ENCODE assay signal across 7 cellular contexts in the genomic region with DNA sequence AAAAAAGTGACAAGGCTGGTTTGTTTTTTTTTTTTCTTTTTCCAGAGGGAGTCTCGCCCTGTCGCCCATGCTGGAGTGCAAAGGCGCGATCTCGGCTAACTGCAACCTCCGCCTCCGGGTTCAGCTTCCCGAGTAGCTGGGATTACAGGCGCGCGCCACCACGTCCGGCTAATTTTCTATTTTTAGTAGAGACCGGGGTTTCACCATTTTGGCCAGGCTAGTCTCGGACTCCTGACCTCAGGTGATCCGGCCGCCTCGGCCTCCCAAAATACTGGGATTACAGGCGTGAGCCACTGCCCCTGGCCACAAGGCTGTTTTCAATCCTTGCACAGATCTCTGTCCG. TPM values are rescaled to one million over a fixed set of nuclear protein-coding genes. Genes with fewer than 3 reads are reported as not detected.
A peak's percentile ranks its signal among the peaks of the same experiment; 100 is the strongest.
DNase-seq lines count a peak whose midpoint lies in the region; ATAC-seq and TF ChIP-seq lines count a peak whose summit lies in the region.

No MANE protein-coding gene starts in this region.

- peaks cover 7% of the 10 kb centered on the region for H3K36me3 Mint-ChIP-seq in activated CD4-positive, alpha-beta memory T cell treated with anti-CD3 and anti-CD28 coated beads for 36 hours
- peaks cover 36% of the 10 kb centered on the region for H3K36me3 Mint-ChIP-seq in stimulated activated effector memory CD8-positive, alpha-beta T cell treated with anti-CD3 and anti-CD28 coated beads, Interleukin-12 subunit alpha, Interleukin-12 subunit beta, amount 100 ng/mL, for 72 hours

- no peaks in the 10 kb centered on the region for H3K9me3 Mint-ChIP-seq in activated CD4-positive, alpha-beta memory T cell treated with anti-CD3 and anti-CD28 coated beads for 36 hours
- H3K9me3 Mint-ChIP-seq in stimulated activated effector memory CD8-positive, alpha-beta T cell treated with anti-CD3 and anti-CD28 coated beads, Interleukin-12 subunit alpha, Interleukin-12 subunit beta, amount 100 ng/mL, for 72 hours: no peaks in the 10 kb centered on the region

- no peak for TF ChIP-seq CTCF in HEK293 (tag by site-specific recombination; IDR thresholded peaks at IDR 0.05)

- H3K4me1 ChIP-seq in HEK293 (ENCODE audit: control insufficient read depth, insufficient read depth, low read length) (peaks cover 7% of the 10 kb centered on the region), iPS-15b (ENCODE audit: control insufficient read depth, insufficient read depth, low read length) (no peaks in the 10 kb centered on the region)

- H3K9me3 ChIP-seq in HEK293 (ENCODE audit: control insufficient read depth, insufficient read depth, low read depth, low read length) (no peaks in the 10 kb centered on the region), iPS-15b (ENCODE audit: control insufficient read depth, insufficient read depth, low read length) (no peaks in the 10 kb centered on the region)

- intact Hi-C loops in activated CD4-positive, alpha-beta memory T cell treated with anti-CD3 and anti-CD28 coated beads for 36 hours (cut with micrococcal nuclease): loop anchor here (1.0 to 5.0 kb wide), 3 partner anchors 10 to 546 kb away; a partner anchor contains a TSS

- peak overlapping the region; percentile 94 for H3K4me3 Mint-ChIP-seq in activated CD4-positive, alpha-beta memory T cell treated with anti-CD3 and anti-CD28 coated beads for 36 hours
- H3K4me3 Mint-ChIP-seq in stimulated activated effector memory CD8-positive, alpha-beta T cell treated with anti-CD3 and anti-CD28 coated beads, Interleukin-12 subunit alpha, Interleukin-12 subunit beta, amount 100 ng/mL, for 72 hours: peak overlapping the region; percentile 91

- peak overlapping the region; percentile 95 for H3K9ac ChIP-seq in iPS-15b (ENCODE audit: low read depth, low read length)

- peaks cover 29% of the 10 kb centered on the region for H3K4me1 Mint-ChIP-seq in activated CD4-positive, alpha-beta memory T cell treated with anti-CD3 and anti-CD28 coated beads for 36 hours (ENCODE audit: low read depth)
- no peaks in the 10 kb centered on the region for H3K4me1 Mint-ChIP-seq in stimulated activated effector memory CD8-positive, alpha-beta T cell treated with anti-CD3 and anti-CD28 coated beads, Interleukin-12 subunit alpha, Interleukin-12 subunit beta, amount 100 ng/mL, for 72 hours

- no peaks in the 10 kb centered on the region for H3K27me3 ChIP-seq in iPS-15b (ENCODE audit: control insufficient read depth, insufficient read depth, low read length)

- no peaks in the 10 kb centered on the region for H3K27me3 Mint-ChIP-seq in activated CD4-positive, alpha-beta memory T cell treated with anti-CD3 and anti-CD28 coated beads for 36 hours

- CTCF ChIA-PET in HEK293 (lab: Yijun Ruan, JAX): no interaction called here
- CTCF ChIA-PET in activated CD4-positive, alpha-beta memory T cell treated with anti-CD3 and anti-CD28 coated beads for 36 hours (lab: Charles Lee): no interaction called here

- H3K4me3 ChIP-seq in HEK293 (ENCODE audit: low read depth, low read length): peak overlapping the region; percentile 80
- peak overlapping the region; percentile 100 for H3K4me3 ChIP-seq in iPS-15b (ENCODE audit: low read depth, low read length)

- H3K27ac Mint-ChIP-seq in activated CD4-positive, alpha-beta memory T cell treated with anti-CD3 and anti-CD28 coated beads for 36 hours: peak overlapping the region; percentile 79
- peak overlapping the region; percentile 95 for H3K27ac Mint-ChIP-seq in stimulated activated effector memory CD8-positive, alpha-beta T cell treated with anti-CD3 and anti-CD28 coated beads, Interleukin-12 subunit alpha, Interleukin-12 subunit beta, amount 100 ng/mL, for 72 hours

- POLR2A ChIA-PET in HEK293 (lab: Yijun Ruan, JAX): interaction anchor here (1.0 kb wide), 1 partner anchor 11 kb away, joined by 8 read pairs; no protein-coding TSS in a partner anchor
- POLR2A ChIA-PET in activated CD4-positive, alpha-beta memory T cell treated with anti-CD3 and anti-CD28 coated beads for 36 hours (lab: Charles Lee): interaction anchor here (0.6 kb wide), 1 partner anchor 127 kb away, joined by 3 read pairs; no protein-coding TSS in a partner anchor

- H3K36me3 ChIP-seq in HEK293 (ENCODE audit: control insufficient read depth in 2 of 2, insufficient read depth in 1 of 2, low read length in 2 of 2): peaks cover 15 to 17% of the 10 kb centered on the region in 2 experiments; a peak in 2 of 3 replicates
- no peaks in the 10 kb centered on the region for H3K36me3 ChIP-seq in iPS-15b (ENCODE audit: control insufficient read depth, insufficient read depth, low read length)

- no peak for ATAC-seq in stimulated activated effector memory CD8-positive, alpha-beta T cell treated with anti-CD3 and anti-CD28 coated beads, Interleukin-12 subunit alpha, Interleukin-12 subunit beta, amount 100 ng/mL, for 72 hours

- no peak for DNase-seq in activated CD4-positive, alpha-beta memory T cell treated with anti-CD3 and anti-CD28 coated beads for 36 hours
- no peak for DNase-seq in stimulated activated effector memory CD8-positive, alpha-beta T cell treated with anti-CD3 and anti-CD28 coated beads, Interleukin-12 subunit alpha, Interleukin-12 subunit beta, amount 100 ng/mL, for 72 hours (ENCODE audit: low spot score in 2 of 2)
- DNase-seq in NCI-H446 treated with DMSO at 0.1 percent for 48 hours (lab: John Stamatoyannopoulos, UW): no peak
- DNase-seq in SW 1271 (lab: John Stamatoyannopoulos, UW): no peak
- DNase-seq in central memory CD4-positive, alpha-beta T cell: no peak

- peak overlapping the region; percentile 2; the same call in 1 of the 2 replicates for H3K27ac ChIP-seq in HEK293 (ENCODE audit: extremely low read depth, low read depth, low read length)

TF ChIP-seq in HEK293, 187 proteins besides CTCF, POLR2A, EP300 and RAD21 (continues in another document):
- TF ChIP-seq BCL11A (tag by site-specific recombination; IDR thresholded peaks at IDR 0.05; ENCODE audit: low read depth) (no peak), ZNF621 (tag by site-specific recombination; IDR thresholded peaks at IDR 0.05) (no peak), MYNN (tag by site-specific recombination; IDR thresholded peaks at IDR 0.05; ENCODE audit: borderline replicate concordance) (no peak), ZNF121 (tag by site-specific recombination; IDR thresholded peaks at IDR 0.05) (no peak), ZNF155 (tag by site-specific recombination; IDR thresholded peaks at IDR 0.05) (no peak), ZNF16 (tag by site-specific recombination; IDR thresholded peaks at IDR 0.05; ENCODE audit: low read depth) (no peak), ZNF184 (tag by site-specific recombination; IDR thresholded peaks at IDR 0.05) (no peak), ZNF391 (tag by site-specific recombination; IDR thresholded peaks at IDR 0.05; ENCODE audit: borderline replicate concordance, low read depth) (no peak), ZNF830 (tag by site-specific recombination; IDR thresholded peaks at IDR 0.05; ENCODE audit: low read depth) (no peak)
- TF ChIP-seq, protein P1, sequence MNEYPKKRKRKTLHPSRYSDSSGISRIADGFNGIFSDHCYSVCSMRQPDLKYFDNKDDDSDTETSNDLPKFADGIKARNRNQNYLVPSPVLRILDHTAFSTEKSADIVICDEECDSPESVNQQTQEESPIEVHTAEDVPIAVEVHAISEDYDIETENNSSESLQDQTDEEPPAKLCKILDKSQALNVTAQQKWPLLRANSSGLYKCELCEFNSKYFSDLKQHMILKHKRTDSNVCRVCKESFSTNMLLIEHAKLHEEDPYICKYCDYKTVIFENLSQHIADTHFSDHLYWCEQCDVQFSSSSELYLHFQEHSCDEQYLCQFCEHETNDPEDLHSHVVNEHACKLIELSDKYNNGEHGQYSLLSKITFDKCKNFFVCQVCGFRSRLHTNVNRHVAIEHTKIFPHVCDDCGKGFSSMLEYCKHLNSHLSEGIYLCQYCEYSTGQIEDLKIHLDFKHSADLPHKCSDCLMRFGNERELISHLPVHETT (tag by site-specific recombination; IDR thresholded peaks at IDR 0.05): no peak
- TF ChIP-seq, protein P2, sequence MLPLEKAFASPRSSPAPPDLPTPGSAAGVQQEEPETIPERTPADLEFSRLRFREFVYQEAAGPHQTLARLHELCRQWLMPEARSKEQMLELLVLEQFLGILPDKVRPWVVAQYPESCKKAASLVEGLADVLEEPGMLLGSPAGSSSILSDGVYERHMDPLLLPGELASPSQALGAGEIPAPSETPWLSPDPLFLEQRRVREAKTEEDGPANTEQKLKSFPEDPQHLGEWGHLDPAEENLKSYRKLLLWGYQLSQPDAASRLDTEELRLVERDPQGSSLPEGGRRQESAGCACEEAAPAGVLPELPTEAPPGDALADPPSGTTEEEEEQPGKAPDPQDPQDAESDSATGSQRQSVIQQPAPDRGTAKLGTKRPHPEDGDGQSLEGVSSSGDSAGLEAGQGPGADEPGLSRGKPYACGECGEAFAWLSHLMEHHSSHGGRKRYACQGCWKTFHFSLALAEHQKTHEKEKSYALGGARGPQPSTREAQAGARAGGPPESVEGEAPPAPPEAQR (tag by site-specific recombination; IDR thresholded peaks at IDR 0.05): no peak
- TF ChIP-seq, protein P3, sequence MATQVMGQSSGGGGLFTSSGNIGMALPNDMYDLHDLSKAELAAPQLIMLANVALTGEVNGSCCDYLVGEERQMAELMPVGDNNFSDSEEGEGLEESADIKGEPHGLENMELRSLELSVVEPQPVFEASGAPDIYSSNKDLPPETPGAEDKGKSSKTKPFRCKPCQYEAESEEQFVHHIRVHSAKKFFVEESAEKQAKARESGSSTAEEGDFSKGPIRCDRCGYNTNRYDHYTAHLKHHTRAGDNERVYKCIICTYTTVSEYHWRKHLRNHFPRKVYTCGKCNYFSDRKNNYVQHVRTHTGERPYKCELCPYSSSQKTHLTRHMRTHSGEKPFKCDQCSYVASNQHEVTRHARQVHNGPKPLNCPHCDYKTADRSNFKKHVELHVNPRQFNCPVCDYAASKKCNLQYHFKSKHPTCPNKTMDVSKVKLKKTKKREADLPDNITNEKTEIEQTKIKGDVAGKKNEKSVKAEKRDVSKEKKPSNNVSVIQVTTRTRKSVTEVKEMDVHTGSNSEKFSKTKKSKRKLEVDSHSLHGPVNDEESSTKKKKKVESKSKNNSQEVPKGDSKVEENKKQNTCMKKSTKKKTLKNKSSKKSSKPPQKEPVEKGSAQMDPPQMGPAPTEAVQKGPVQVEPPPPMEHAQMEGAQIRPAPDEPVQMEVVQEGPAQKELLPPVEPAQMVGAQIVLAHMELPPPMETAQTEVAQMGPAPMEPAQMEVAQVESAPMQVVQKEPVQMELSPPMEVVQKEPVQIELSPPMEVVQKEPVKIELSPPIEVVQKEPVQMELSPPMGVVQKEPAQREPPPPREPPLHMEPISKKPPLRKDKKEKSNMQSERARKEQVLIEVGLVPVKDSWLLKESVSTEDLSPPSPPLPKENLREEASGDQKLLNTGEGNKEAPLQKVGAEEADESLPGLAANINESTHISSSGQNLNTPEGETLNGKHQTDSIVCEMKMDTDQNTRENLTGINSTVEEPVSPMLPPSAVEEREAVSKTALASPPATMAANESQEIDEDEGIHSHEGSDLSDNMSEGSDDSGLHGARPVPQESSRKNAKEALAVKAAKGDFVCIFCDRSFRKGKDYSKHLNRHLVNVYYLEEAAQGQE (tag by site-specific recombination; IDR thresholded peaks at IDR 0.05): no peak

RNA-seq across cellular contexts. Expression of a gene that starts 0.6 kb away (rescaled TPM):
- 10 to 100 TPM; 95.5 to 97.9 TPM for total RNA-seq in activated CD4-positive, alpha-beta memory T cell treated with anti-CD3 and anti-CD28 coated beads for 36 hours

RNA-seq across cellular contexts. Expression of a gene that starts 10.6 kb away (rescaled TPM):
- total RNA-seq in activated CD4-positive, alpha-beta memory T cell treated with anti-CD3 and anti-CD28 coated beads for 36 hours: 10 to 100 TPM; 34.5 to 36.2 TPM
